Comparison of ENCODE assay signal across 1 cellular context in the genomic region with DNA sequence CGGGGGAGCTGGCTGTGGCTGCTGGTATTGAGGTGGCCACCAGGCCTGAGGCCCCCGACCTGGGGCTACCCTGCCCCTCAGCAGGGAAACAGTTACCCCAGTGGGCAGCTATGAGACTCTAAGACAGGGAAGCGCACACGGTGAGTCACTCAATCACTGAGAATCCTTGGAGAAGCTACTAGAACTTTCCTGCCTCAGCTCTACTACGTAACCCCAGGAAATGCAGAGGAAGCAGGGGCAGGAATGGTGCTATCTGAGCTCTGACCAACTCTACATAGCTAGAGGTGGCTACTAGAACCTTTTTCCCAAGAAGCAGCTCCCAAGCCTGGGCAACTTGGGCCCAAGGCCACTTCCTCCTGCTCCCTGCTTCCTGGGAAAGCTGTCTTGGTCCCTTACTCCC.
TF ChIP-seq lines count a peak whose summit lies in the region.

No MANE protein-coding gene starts in this region.

TF ChIP-seq in K562, 482 proteins besides CTCF, POLR2A, EP300 and RAD21:
- TF ChIP-seq, protein P1, sequence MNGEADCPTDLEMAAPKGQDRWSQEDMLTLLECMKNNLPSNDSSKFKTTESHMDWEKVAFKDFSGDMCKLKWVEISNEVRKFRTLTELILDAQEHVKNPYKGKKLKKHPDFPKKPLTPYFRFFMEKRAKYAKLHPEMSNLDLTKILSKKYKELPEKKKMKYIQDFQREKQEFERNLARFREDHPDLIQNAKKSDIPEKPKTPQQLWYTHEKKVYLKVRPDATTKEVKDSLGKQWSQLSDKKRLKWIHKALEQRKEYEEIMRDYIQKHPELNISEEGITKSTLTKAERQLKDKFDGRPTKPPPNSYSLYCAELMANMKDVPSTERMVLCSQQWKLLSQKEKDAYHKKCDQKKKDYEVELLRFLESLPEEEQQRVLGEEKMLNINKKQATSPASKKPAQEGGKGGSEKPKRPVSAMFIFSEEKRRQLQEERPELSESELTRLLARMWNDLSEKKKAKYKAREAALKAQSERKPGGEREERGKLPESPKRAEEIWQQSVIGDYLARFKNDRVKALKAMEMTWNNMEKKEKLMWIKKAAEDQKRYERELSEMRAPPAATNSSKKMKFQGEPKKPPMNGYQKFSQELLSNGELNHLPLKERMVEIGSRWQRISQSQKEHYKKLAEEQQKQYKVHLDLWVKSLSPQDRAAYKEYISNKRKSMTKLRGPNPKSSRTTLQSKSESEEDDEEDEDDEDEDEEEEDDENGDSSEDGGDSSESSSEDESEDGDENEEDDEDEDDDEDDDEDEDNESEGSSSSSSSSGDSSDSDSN (IDR thresholded peaks at IDR 0.05; ENCODE audit: borderline replicate concordance in 1 of 2, low read depth in 2 of 2, low read length in 2 of 2), result no peak
- TF ChIP-seq, protein P2, sequence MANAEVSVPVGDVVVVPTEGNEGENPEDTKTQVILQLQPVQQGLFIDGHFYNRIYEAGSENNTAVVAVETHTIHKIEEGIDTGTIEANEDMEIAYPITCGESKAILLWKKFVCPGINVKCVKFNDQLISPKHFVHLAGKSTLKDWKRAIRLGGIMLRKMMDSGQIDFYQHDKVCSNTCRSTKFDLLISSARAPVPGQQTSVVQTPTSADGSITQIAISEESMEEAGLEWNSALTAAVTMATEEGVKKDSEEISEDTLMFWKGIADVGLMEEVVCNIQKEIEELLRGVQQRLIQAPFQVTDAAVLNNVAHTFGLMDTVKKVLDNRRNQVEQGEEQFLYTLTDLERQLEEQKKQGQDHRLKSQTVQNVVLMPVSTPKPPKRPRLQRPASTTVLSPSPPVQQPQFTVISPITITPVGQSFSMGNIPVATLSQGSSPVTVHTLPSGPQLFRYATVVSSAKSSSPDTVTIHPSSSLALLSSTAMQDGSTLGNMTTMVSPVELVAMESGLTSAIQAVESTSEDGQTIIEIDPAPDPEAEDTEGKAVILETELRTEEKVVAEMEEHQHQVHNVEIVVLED (CRISPR knock-in tag; IDR thresholded peaks at IDR 0.05), result no peak
- no peak for TF ChIP-seq TGIF2 (CRISPR knock-in tag; IDR thresholded peaks at IDR 0.05)
- no peak for TF ChIP-seq HEY1 (CRISPR knock-in tag; IDR thresholded peaks at IDR 0.05; ENCODE audit: borderline replicate concordance)
- TF ChIP-seq WHSC1 (IDR thresholded peaks at IDR 0.05; ENCODE audit: low read length), result peak; percentile 44
TF ChIP-seq in K562: peak in this region for 1.
